In genomic region chr1:199279872-199280649, GRCh38 we compare ENCODE assay signal across 11 cellular contexts.
DNase-seq lines count a peak whose midpoint lies in the region; ATAC-seq and TF ChIP-seq lines count a peak whose summit lies in the region.
"Had no signal": no experiment of that assay in that cellular context is flagged by ENCODE, and none has a peak within 500 bp of the region (broad histone marks: within the 10 kb centered on the region; RNA-seq: fewer than 3 reads in every experiment).

No MANE protein-coding gene starts in this region.

- DNase-seq in mammary epithelial cell, result peak; percentile 27
- DNase-seq in breast epithelium (ENCODE audit: low spot score in 2 of 2), result no peak
- no peak for DNase-seq in stimulated activated naive CD8-positive, alpha-beta T cell treated with anti-CD3 and anti-CD28 coated beads, Interleukin-15, amount 100 ng/mL, for 72 hours
- DNase-seq in activated CD8-positive, alpha-beta memory T cell treated with anti-CD3 and anti-CD28 coated beads, Interleukin-2, amount 50 U/mL, for 4 hours, result no peak
- no peak for DNase-seq in NCI-H187 treated with DMSO at 0.1 percent for 48 hours (lab: John Stamatoyannopoulos, UW)
- no peak for DNase-seq in NCI-H2107 treated with DMSO at 0.1 percent for 48 hours (lab: John Stamatoyannopoulos, UW; ENCODE audit: unreplicated experiment)
- DNase-seq: islet precursor cell, SHP77 had no signal

- H3K4me3 ChIP-seq in mammary epithelial cell (replicated peaks in 1 of 3; ENCODE audit: insufficient read depth in 1 of 3, low read depth in 2 of 3, low read length in 3 of 3) (no peak overlapping the region), breast epithelium (no peak overlapping the region)

- H3K9me3 Mint-ChIP-seq in activated T-helper 17 cell treated with anti-CD3 and anti-CD28 coated beads, Interleukin-2, amount 50 U/mL, for 72 hours, result peaks cover 4% of the 10 kb centered on the region
- peaks cover 8 to 13% of the 10 kb centered on the region in 2 donors for H3K9me3 Mint-ChIP-seq in stimulated activated naive CD8-positive, alpha-beta T cell treated with anti-CD3 and anti-CD28 coated beads, Interleukin-15, amount 100 ng/mL, for 72 hours

- no peaks in the 10 kb centered on the region for H4K20me1 ChIP-seq in mammary epithelial cell (ENCODE audit: insufficient read depth, low read length)

- no peak overlapping the region for H3K4me2 ChIP-seq in mammary epithelial cell (ENCODE audit: insufficient read depth, low read depth, low read length)

- no peak overlapping the region for H2AFZ ChIP-seq in mammary epithelial cell (ENCODE audit: low read depth, low read length)

- H3K36me3 Mint-ChIP-seq in activated T-helper 17 cell treated with anti-CD3 and anti-CD28 coated beads, Interleukin-2, amount 50 U/mL, for 72 hours (ENCODE audit: low read depth), result no peaks in the 10 kb centered on the region

- no TSS peak for BruUV-seq in mammary epithelial cell (replicated peaks; lab: Mats Ljungman, UMichigan)

- H3K27me3 Mint-ChIP-seq in activated T-helper 17 cell treated with anti-CD3 and anti-CD28 coated beads, Interleukin-2, amount 50 U/mL, for 72 hours, result peaks cover 11% of the 10 kb centered on the region
- no peaks in the 10 kb centered on the region for H3K27me3 Mint-ChIP-seq in stimulated activated naive CD8-positive, alpha-beta T cell treated with anti-CD3 and anti-CD28 coated beads, Interleukin-15, amount 100 ng/mL, for 72 hours
- H3K27me3 Mint-ChIP-seq: B cell had no signal

- TF ChIP-seq CTCF in mammary epithelial cell (conservative IDR thresholded peaks at IDR 0.05 in 1 of 2, IDR thresholded peaks at IDR 0.05 in 1 of 2; ENCODE audit: extremely low read depth in 1 of 2, insufficient read depth in 1 of 2, low read depth in 1 of 2, low read length in 2 of 2), result no peak
- TF ChIP-seq CTCF in breast epithelium (IDR thresholded peaks at IDR 0.05), result no peak

- peaks cover 5% of the 10 kb centered on the region for H3K4me1 Mint-ChIP-seq in activated T-helper 17 cell treated with anti-CD3 and anti-CD28 coated beads, Interleukin-2, amount 50 U/mL, for 72 hours
- H3K4me1 Mint-ChIP-seq in stimulated activated naive CD8-positive, alpha-beta T cell treated with anti-CD3 and anti-CD28 coated beads, Interleukin-15, amount 100 ng/mL, for 72 hours, result peaks cover 22% of the 10 kb centered on the region

- 93% methylated on average over 4 of the region's 4 CpGs for WGBS in mammary epithelial cell (ENCODE audit: low coverage, missing lambda C conversion rate)

- peak overlapping the region; percentile 51 for H3K27ac Mint-ChIP-seq in activated T-helper 17 cell treated with anti-CD3 and anti-CD28 coated beads, Interleukin-2, amount 50 U/mL, for 72 hours
- H3K27ac Mint-ChIP-seq in stimulated activated naive CD8-positive, alpha-beta T cell treated with anti-CD3 and anti-CD28 coated beads, Interleukin-15, amount 100 ng/mL, for 72 hours, result no peak overlapping the region
- H3K27ac Mint-ChIP-seq: B cell had no signal

- peak; percentile 81 for ATAC-seq in HG02884 (IDR thresholded peaks at IDR 0.05; ENCODE audit: unreplicated experiment)
- peak; percentile 82 for ATAC-seq in activated T-helper 17 cell treated with anti-CD3 and anti-CD28 coated beads, Interleukin-2, amount 50 U/mL, for 72 hours (replicated peaks)
- ATAC-seq in stimulated activated naive CD8-positive, alpha-beta T cell treated with anti-CD3 and anti-CD28 coated beads, Interleukin-15, amount 100 ng/mL, for 72 hours, result peak; percentile 74

- H3K79me2 ChIP-seq in mammary epithelial cell (ENCODE audit: insufficient read depth, low read length), result no peaks in the 10 kb centered on the region

- H3K27ac ChIP-seq in mammary epithelial cell (ENCODE audit: insufficient read depth, low read depth, low read length) (no peak overlapping the region), breast epithelium (no peak overlapping the region)

- no peak overlapping the region for H3K4me3 Mint-ChIP-seq in activated T-helper 17 cell treated with anti-CD3 and anti-CD28 coated beads, Interleukin-2, amount 50 U/mL, for 72 hours
- H3K4me3 Mint-ChIP-seq in stimulated activated naive CD8-positive, alpha-beta T cell treated with anti-CD3 and anti-CD28 coated beads, Interleukin-15, amount 100 ng/mL, for 72 hours, result no peak overlapping the region
- H3K4me3 Mint-ChIP-seq: B cell had no signal

- CTCF ChIA-PET in mammary epithelial cell (lab: Charles Lee; ENCODE audit: low non-redundant PET), result no interaction called here

- in situ Hi-C loops in mammary epithelial cell (cut with MboI; ENCODE audit: low sequenced_read_pairs in 2 of 2), result no loop called here

- no peaks in the 10 kb centered on the region for H3K36me3 ChIP-seq in mammary epithelial cell (ENCODE audit: insufficient read depth, low read length)
- no peaks in the 10 kb centered on the region for H3K36me3 ChIP-seq in breast epithelium

- no peaks in the 10 kb centered on the region for H3K27me3 ChIP-seq in mammary epithelial cell (ENCODE audit: insufficient read depth, low read length)
- no peaks in the 10 kb centered on the region for H3K27me3 ChIP-seq in breast epithelium

- TF ChIP-seq POLR2A in breast epithelium (IDR thresholded peaks at IDR 0.05), result no peak

- dilution Hi-C loops in mammary epithelial cell (cut with HindIII; ENCODE audit: low sequenced_read_pairs), result no loop called here

- peaks cover 3% of the 10 kb centered on the region for H3K4me1 ChIP-seq in mammary epithelial cell (ENCODE audit: insufficient read depth, low read length)
- no peaks in the 10 kb centered on the region for H3K4me1 ChIP-seq in breast epithelium

- intact Hi-C loops in mammary epithelial cell (cut with micrococcal nuclease) (no loop called here), breast epithelium (cut with DNase I; ENCODE audit: low total_unique reads) (no loop called here)

- H3K9me3 ChIP-seq in mammary epithelial cell (replicated peaks; ENCODE audit: insufficient read depth, low read length), result no peaks in the 10 kb centered on the region
- no peaks in the 10 kb centered on the region for H3K9me3 ChIP-seq in breast epithelium

- no peak overlapping the region for H3K9ac ChIP-seq in mammary epithelial cell (ENCODE audit: insufficient read depth, low read length)
